In genomic region chr1:155250246-155250632, GRCh38 we compare ENCODE assay signal across 1 cellular context.
TF ChIP-seq lines count a peak whose summit lies in the region.

No MANE protein-coding gene starts in this region.

TF ChIP-seq in HCT116, 20 proteins besides CTCF, POLR2A, EP300 and RAD21 (continued from another document):
- TF ChIP-seq ZFX (IDR thresholded peaks at IDR 0.05) (no peak), ELF1 (IDR thresholded peaks at IDR 0.05; ENCODE audit: borderline replicate concordance, low read depth) (no peak), YY1 (IDR thresholded peaks at IDR 0.05; ENCODE audit: extremely low read depth, insufficient replicate concordance, low read depth, low read length) (no peak), JUND (IDR thresholded peaks at IDR 0.05) (no peak), CBX3 (IDR thresholded peaks at IDR 0.05; ENCODE audit: low read depth) (no peak), POLR2AphosphoS5 (IDR thresholded peaks at IDR 0.05; ENCODE audit: low read depth, low read length) (no peak), SP1 (IDR thresholded peaks at IDR 0.05; ENCODE audit: low read depth) (no peak), TCF7L2 (IDR thresholded peaks at IDR 0.05; ENCODE audit: borderline replicate concordance, extremely low read depth, insufficient read depth, insufficient read length) (no peak), SIN3A (IDR thresholded peaks at IDR 0.05; ENCODE audit: low read depth) (no peak), SRF (IDR thresholded peaks at IDR 0.05; ENCODE audit: low read depth) (no peak), ATF3 (IDR thresholded peaks at IDR 0.05) (no peak), EZH2 (IDR thresholded peaks at IDR 0.05) (no peak), EGR1 (IDR thresholded peaks at IDR 0.05; ENCODE audit: low read depth) (no peak), MAX (IDR thresholded peaks at IDR 0.05) (no peak), REST (IDR thresholded peaks at IDR 0.05; ENCODE audit: low read depth) (no peak)
